In genomic region chr12:89352242-89352491, GRCh38 we compare ENCODE assay signal across 8 cellular contexts. TPM values are rescaled to one million over a fixed set of nuclear protein-coding genes. Genes with fewer than 3 reads are reported as not detected.
DNase-seq lines count a peak whose midpoint lies in the region; ATAC-seq and TF ChIP-seq lines count a peak whose summit lies in the region.

No MANE protein-coding gene starts in this region.

- H3K23ac ChIP-seq in mesenchymal stem cell (ENCODE audit: low read length in 2 of 2) = no peak overlapping the region

- peak overlapping the region; percentile 67 for H2BK5ac ChIP-seq in mesenchymal stem cell (ENCODE audit: low read depth, low read length, poor library complexity, severe bottlenecking)

- H3K14ac ChIP-seq in mesenchymal stem cell (ENCODE audit: low read length in 2 of 2) = no peak overlapping the region

- peak overlapping the region; percentile 96 to 100 (median 99) for H3K27ac ChIP-seq in heart left ventricle
- H3K27ac ChIP-seq in mesenchymal stem cell (ENCODE audit: low read length, poor library complexity, severe bottlenecking) = peak overlapping the region; percentile 96

- H2AK5ac ChIP-seq in mesenchymal stem cell (ENCODE audit: low read length, severe bottlenecking) = no peak overlapping the region

- peaks cover 0 to 57% (median 33%) of the 10 kb centered on the region in 12 donors for H3K4me1 ChIP-seq in heart left ventricle
- peaks cover 9% of the 10 kb centered on the region for H3K4me1 ChIP-seq in mesenchymal stem cell (ENCODE audit: control insufficient read depth, insufficient read depth, low read depth, low read length)

- H4K91ac ChIP-seq in mesenchymal stem cell (ENCODE audit: low read length) = peak overlapping the region; percentile 96

- H3K18ac ChIP-seq in mesenchymal stem cell (ENCODE audit: low read depth in 1 of 2, low read length in 2 of 2) = peak overlapping the region; percentile 99

- intact Hi-C loops in heart left ventricle (cut with DNase I) = loop anchor here (2.0 to 10.0 kb wide), 14 partner anchors 35 to 303 kb away; partner anchors contain the start of genes GALNT4 (in 4 of the 10) and POC1B (in 4 of the 10)
- intact Hi-C loops in left cardiac atrium (cut with DNase I) = loop anchor here (2.0 to 5.0 kb wide), 5 partner anchors 40 to 300 kb away; no protein-coding TSS in a partner anchor
- intact Hi-C loops in posterior cingulate gyrus (cut with DNase I) = loop anchor here (5.0 to 10.0 kb wide), 2 partner anchors 110 to 297 kb away; no protein-coding TSS in a partner anchor

- H3K4me2 ChIP-seq in mesenchymal stem cell (ENCODE audit: low read length, poor library complexity, severe bottlenecking) = peak overlapping the region; percentile 59

- H3K9me3 ChIP-seq in heart left ventricle (no peaks in the 10 kb centered on the region), mesenchymal stem cell (ENCODE audit: control insufficient read depth, low read length) (no peaks in the 10 kb centered on the region)

- H3K36me3 ChIP-seq in heart left ventricle (peaks cover 0 to 32% (median 20%) of the 10 kb centered on the region in 9 donors), mesenchymal stem cell (ENCODE audit: control insufficient read depth in 1 of 2, insufficient read depth in 2 of 2, low read depth in 1 of 2, low read length in 2 of 2) (peaks cover 0 to 45% of the 10 kb centered on the region in 2 experiments)

- H4K8ac ChIP-seq in mesenchymal stem cell (ENCODE audit: low read length) = no peak overlapping the region

- H3K27me3 ChIP-seq in heart left ventricle (no peaks in the 10 kb centered on the region), mesenchymal stem cell (ENCODE audit: control insufficient read depth in 1 of 2, insufficient read depth in 1 of 2, low read length in 2 of 2) (no peaks in the 10 kb centered on the region)

- no peak for TF ChIP-seq CTCF in heart left ventricle (IDR thresholded peaks at IDR 0.05)
- no peak for TF ChIP-seq CTCF in astrocyte of the cerebellum (IDR thresholded peaks at IDR 0.05; ENCODE audit: low read depth, low read length, missing control alignments)

- peak overlapping the region; percentile 89 for H2BK15ac ChIP-seq in mesenchymal stem cell (ENCODE audit: low read depth, poor library complexity, severe bottlenecking)

- peak overlapping the region; percentile 76 to 95 (median 86) for H3K4me3 ChIP-seq in heart left ventricle
- H3K4me3 ChIP-seq in astrocyte of the cerebellum (ENCODE audit: low read depth, low read length) = peak overlapping the region; percentile 68
- H3K4me3 ChIP-seq in mesenchymal stem cell (ENCODE audit: insufficient read depth in 1 of 2, low read depth in 1 of 2, low read length in 2 of 2) = peak overlapping the region; percentile 95 to 98

- H3K4ac ChIP-seq in mesenchymal stem cell (ENCODE audit: low read depth in 1 of 2, low read length in 2 of 2) = peak overlapping the region; percentile 89 to 95

- peak; percentile 80 to 99 for TF ChIP-seq POLR2A in heart left ventricle (IDR thresholded peaks at IDR 0.05)

- no peaks in the 10 kb centered on the region for H3K79me1 ChIP-seq in mesenchymal stem cell (replicated peaks; ENCODE audit: low read length, poor library complexity, severe bottlenecking)

- WGBS in heart left ventricle, 4 donors = 0% methylated on average over 10 of the region's 10 CpGs
- WGBS in mesenchymal stem cell = 2% methylated on average over 10 of the region's 10 CpGs

- ATAC-seq in heart left ventricle (peak in 1 of 4 donors; percentile 3), left cardiac atrium (no peak)

- H2BK12ac ChIP-seq in mesenchymal stem cell (ENCODE audit: low read length in 2 of 2) = peak overlapping the region in 1 of 2 experiments; percentile 90

- in situ Hi-C loops in astrocyte of the cerebellum (cut with HindIII; ENCODE audit: low sequenced_read_pairs) = no loop called here

- H3K9ac ChIP-seq in mesenchymal stem cell (ENCODE audit: low read length) = peak overlapping the region; percentile 100

- H2AFZ ChIP-seq in mesenchymal stem cell (ENCODE audit: low read depth, low read length) = no peak overlapping the region

- H2BK120ac ChIP-seq in mesenchymal stem cell (ENCODE audit: low read depth, low read length) = peak overlapping the region; percentile 84

- DNase-seq in heart left ventricle (no peak), left cardiac atrium (no peak), astrocyte of the cerebellum (ENCODE audit: low read depth) (no peak), mesenchymal stem cell (no peak), posterior cingulate gyrus (no peak), kidney tubule cell (ENCODE audit: low spot score) (no peak), RKO (ENCODE audit: low spot score) (no peak), COR-L47 (lab: John Stamatoyannopoulos, UW) (no peak)

RNA-seq across cellular contexts. Expression of gene DUSP6, which starts 0.1 kb away (rescaled TPM):
- 10 to 100 TPM; 11.4 to 66.7 (median 24.5) TPM for total RNA-seq in heart left ventricle
- 10 to 100 TPM in 1 of 2 donors, 1 to 10 TPM in 1; 4.8 to 20.3 TPM for polyA plus RNA-seq in heart left ventricle
- 10 to 100 TPM; 47.8 to 53.2 TPM for total RNA-seq in left cardiac atrium
- 111 TPM for polyA plus RNA-seq in mesenchymal stem cell (2013, experiment 1 of 2)
- 114 TPM for polyA plus RNA-seq in mesenchymal stem cell (2013, experiment 2 of 2)
